10 cellular contexts compared by ENCODE assay signal in genomic region chr5:124524552-124525232, GRCh38.
DNase-seq lines count a peak whose midpoint lies in the region; ATAC-seq and TF ChIP-seq lines count a peak whose summit lies in the region.
"Had no signal": no experiment of that assay in that cellular context is flagged by ENCODE, and none has a peak within 500 bp of the region (broad histone marks: within the 10 kb centered on the region; RNA-seq: fewer than 3 reads in every experiment).

No MANE protein-coding gene starts in this region.

- no peaks in the 10 kb centered on the region for H3K27me3 ChIP-seq in Peyer's patch

- in situ Hi-C loops in GM13977 (cut with MboI; ENCODE audit: low pct_unique_long_range_greater_than_20kb, low sequenced_read_pairs, unreplicated experiment) = no loop called here

- no peak for TF ChIP-seq POLR2A in Peyer's patch (IDR thresholded peaks at IDR 0.05)

- no peaks in the 10 kb centered on the region for H3K4me1 ChIP-seq in Peyer's patch

- no peaks in the 10 kb centered on the region for H3K9me3 ChIP-seq in Peyer's patch

- H3K36me3 ChIP-seq in Peyer's patch = no peaks in the 10 kb centered on the region

- TF ChIP-seq CTCF in GM13977 (IDR thresholded peaks at IDR 0.05; ENCODE audit: extremely low read depth, insufficient read depth, missing control alignments) (peak; percentile 43), GM20000 (IDR thresholded peaks at IDR 0.05; ENCODE audit: extremely low read depth, missing control alignments) (no peak), Peyer's patch (IDR thresholded peaks at IDR 0.05) (peak in 2 of 6 experiments; percentile 26 to 35)

- no peak overlapping the region for H3K4me3 ChIP-seq in Peyer's patch

- ATAC-seq in HG03103 (IDR thresholded peaks at IDR 0.05; ENCODE audit: low read depth, unreplicated experiment) = peak; percentile 83

- DNase-seq in GM13977 (ENCODE audit: low spot score) (peak; percentile 63), GM20000 (ENCODE audit: low spot score) (peak; percentile 66), Peyer's patch (peak in 2 of 3 donors; percentile 50 to 57), EL (no peak), NCI-H446 treated with DMSO at 0.1 percent for 48 hours (lab: John Stamatoyannopoulos, UW) (no peak), activated gamma-delta T cell treated with Interleukin-2 at 50 U/mL for 16 hours (no peak), mesenteric fat pad (ENCODE audit: low spot score) (no peak)
- DNase-seq: erythroblast, IMR-90 had no signal

- peak overlapping the region in 1 of 4 donors; percentile 60 for H3K27ac ChIP-seq in Peyer's patch

Comparison
In these comparisons a context has a peak if more than half of its experiments do, and no peak if none do; other contexts are left out.
1. DNase-seq: peak in GM13977 (single experiment), GM20000 (single experiment) and Peyer's patch (2 of 3); none in EL (single experiment), NCI-H446 treated with DMSO at 0.1 percent for 48 hours (single experiment), activated gamma-delta T cell treated with Interleukin-2 at 50 U/mL for 16 hours (single experiment) and mesenteric fat pad (single experiment).